ENCODE assay signal across 14 cellular contexts in genomic region chr18:24055878-24056277, GRCh38. TPM values are rescaled to one million over a fixed set of nuclear protein-coding genes. Genes with fewer than 3 reads are reported as not detected.
DNase-seq lines count a peak whose midpoint lies in the region; ATAC-seq and TF ChIP-seq lines count a peak whose summit lies in the region.
"Had no signal": no experiment of that assay in that cellular context is flagged by ENCODE, and none has a peak within 500 bp of the region (broad histone marks: within the 10 kb centered on the region; RNA-seq: fewer than 3 reads in every experiment).

No MANE protein-coding gene starts in this region.

- peak overlapping the region; percentile 22 for H3K27ac Mint-ChIP-seq in activated naive CD4-positive, alpha-beta T cell treated with anti-CD3 and anti-CD28 coated beads, Interleukin-2, amount 10 ng/mL, durations not matched to agents 7 days and 5 days

- DNase-seq in activated naive CD4-positive, alpha-beta T cell treated with anti-CD3 and anti-CD28 coated beads, Interleukin-2, amount 10 ng/mL, durations not matched to agents 7 days and 5 days, result no peak
- no peak for DNase-seq in activated naive CD4-positive, alpha-beta T cell (lab: John Stamatoyannopoulos, UW)
- DNase-seq in NCI-H345 treated with DMSO at 0.1 percent for 48 hours (lab: John Stamatoyannopoulos, UW; ENCODE audit: unreplicated experiment) (peak; percentile 10), fibroblast of gingiva (ENCODE audit: low read depth) (peak; percentile 77), testis (no peak), NCI-H2029 (lab: John Stamatoyannopoulos, UW) (no peak)
- no peak for DNase-seq in effector memory CD4-positive, alpha-beta T cell
- DNase-seq: activated effector memory CD4-positive, alpha-beta T cell treated with Interleukin-2 at 50 U/mL for 16 hours; left cardiac atrium; NCI-H1694; pancreas; Peyer's patch; stimulated activated CD4-positive, alpha-beta T cell treated with anti-CD3 and anti-CD28 coated beads, Interleukin-2, amount 100 ng/mL, for 48 hours had no signal

- no peaks in the 10 kb centered on the region for H3K36me3 ChIP-seq in testis (ENCODE audit: low read depth, missing control alignments)
- no peaks in the 10 kb centered on the region for H3K36me3 ChIP-seq in effector memory CD4-positive, alpha-beta T cell (ENCODE audit: control insufficient read depth, insufficient read depth, low read length)
- H3K36me3 ChIP-seq: pancreas, Peyer's patch had no signal

- intact Hi-C loops in testis (cut with DNase I; ENCODE audit: low total_unique reads), result no loop called here

- peaks cover 69% of the 10 kb centered on the region for H3K4me1 Mint-ChIP-seq in activated naive CD4-positive, alpha-beta T cell treated with anti-CD3 and anti-CD28 coated beads, Interleukin-2, amount 10 ng/mL, durations not matched to agents 7 days and 5 days

- H3K36me3 Mint-ChIP-seq in activated naive CD4-positive, alpha-beta T cell treated with anti-CD3 and anti-CD28 coated beads, Interleukin-2, amount 10 ng/mL, durations not matched to agents 7 days and 5 days, result peaks cover 48% of the 10 kb centered on the region

- no peak for TF ChIP-seq CTCF in testis (IDR thresholded peaks at IDR 0.05)

- H3K27me3 Mint-ChIP-seq in activated naive CD4-positive, alpha-beta T cell treated with anti-CD3 and anti-CD28 coated beads, Interleukin-2, amount 10 ng/mL, durations not matched to agents 7 days and 5 days, result no peaks in the 10 kb centered on the region

- H3K27ac ChIP-seq in testis, result peak overlapping the region; percentile 11 to 65
- no peak overlapping the region for H3K27ac ChIP-seq in effector memory CD4-positive, alpha-beta T cell (ENCODE audit: insufficient read depth, low read length, poor library complexity, severe bottlenecking)
- H3K27ac ChIP-seq: pancreas, Peyer's patch had no signal

- no peak for TF ChIP-seq POLR2A in testis (IDR thresholded peaks at IDR 0.05)

- H3K4me1 ChIP-seq in testis, result peaks cover 22% of the 10 kb centered on the region
- peaks cover 33% of the 10 kb centered on the region for H3K4me1 ChIP-seq in effector memory CD4-positive, alpha-beta T cell (ENCODE audit: control insufficient read depth, insufficient read depth, low read length, poor library complexity, severe bottlenecking)

- H3K9me3 Mint-ChIP-seq in activated naive CD4-positive, alpha-beta T cell treated with anti-CD3 and anti-CD28 coated beads, Interleukin-2, amount 10 ng/mL, durations not matched to agents 7 days and 5 days, result no peaks in the 10 kb centered on the region

- H3K4me3 Mint-ChIP-seq in activated naive CD4-positive, alpha-beta T cell treated with anti-CD3 and anti-CD28 coated beads, Interleukin-2, amount 10 ng/mL, durations not matched to agents 7 days and 5 days, result no peak overlapping the region

- no peaks in the 10 kb centered on the region for H3K27me3 ChIP-seq in testis
- no peaks in the 10 kb centered on the region for H3K27me3 ChIP-seq in effector memory CD4-positive, alpha-beta T cell (replicated peaks; ENCODE audit: control insufficient read depth, insufficient read depth, low read length, poor library complexity, severe bottlenecking)
- H3K27me3 ChIP-seq: pancreas, Peyer's patch had no signal

- H3K4me3 ChIP-seq in testis, result no peak overlapping the region
- H3K4me3 ChIP-seq in effector memory CD4-positive, alpha-beta T cell (ENCODE audit: insufficient read depth, low read depth, low read length, poor library complexity, severe bottlenecking), result no peak overlapping the region
- H3K4me3 ChIP-seq: pancreas, Peyer's patch had no signal

- H3K9me3 ChIP-seq in testis, result no peaks in the 10 kb centered on the region
- no peaks in the 10 kb centered on the region for H3K9me3 ChIP-seq in effector memory CD4-positive, alpha-beta T cell (ENCODE audit: control insufficient read depth, low read length)
- H3K9me3 ChIP-seq: pancreas, Peyer's patch had no signal

- 32 to 33% methylated on average over 2 of the region's 2 CpGs for WGBS in testis, 2 donors

- CTCF ChIA-PET in activated naive CD4-positive, alpha-beta T cell treated with anti-CD3 and anti-CD28 coated beads, Interleukin-2, amount 10 ng/mL, durations not matched to agents 7 days and 5 days (lab: Charles Lee), result interaction anchor here (2.3 kb wide), 1 partner anchor 21 kb away, joined by 7 read pairs; no protein-coding TSS in a partner anchor

- no peak for ATAC-seq in activated CD4-positive, CD25-positive, alpha-beta regulatory T cell treated with anti-CD3 and anti-CD28 coated beads, Interleukin-2, amount 50 U/mL, for 24 hours
- ATAC-seq: left cardiac atrium, pancreas had no signal

RNA-seq across cellular contexts. Expression of gene TTC39C, which starts 41.3 kb away (rescaled TPM):
- total RNA-seq in testis, result 10 to 100 TPM; 57.7 to 68.3 TPM
- 70.4 TPM for polyA plus RNA-seq in testis (ENCODE audit: insufficient read depth, low read depth, low replicate concordance)

Comparison
In these comparisons a context has a peak if more than half of its experiments do, and no peak if none do; other contexts are left out.
1. DNase-seq: peak in NCI-H345 treated with DMSO at 0.1 percent for 48 hours (single experiment) and fibroblast of gingiva (single experiment); none in activated naive CD4-positive, alpha-beta T cell treated with anti-CD3 and anti-CD28 coated beads, Interleukin-2, amount 10 ng/mL, durations not matched to agents 7 days and 5 days (single experiment), activated naive CD4-positive, alpha-beta T cell (0 of 4), testis (single experiment), NCI-H2029 (single experiment) and effector memory CD4-positive, alpha-beta T cell (0 of 3).